ENCODE assay signal across 23 cellular contexts in the genomic region with DNA sequence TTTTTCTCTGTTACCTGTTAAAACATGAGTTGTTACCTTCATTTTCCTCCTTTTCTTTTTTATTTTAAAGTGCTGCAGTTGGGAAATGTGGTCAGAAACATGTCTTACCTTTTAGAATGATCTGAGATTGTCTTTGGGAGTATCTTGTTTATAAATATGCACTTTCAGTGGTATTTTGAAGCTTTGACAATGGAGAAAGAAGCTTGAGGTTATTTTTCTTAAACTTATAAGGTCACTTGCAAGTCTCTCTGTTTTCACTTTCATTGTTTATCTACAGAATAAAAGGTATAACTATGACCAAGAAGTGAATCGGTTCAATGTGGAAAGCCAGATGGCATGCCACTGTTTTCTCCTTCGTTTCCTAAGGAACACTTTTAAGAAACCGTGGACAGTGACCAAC.
A peak's percentile ranks its signal among the peaks of the same experiment; 100 is the strongest.
DNase-seq lines count a peak whose midpoint lies in the region; ATAC-seq and TF ChIP-seq lines count a peak whose summit lies in the region.
"Had no signal": no experiment of that assay in that cellular context is flagged by ENCODE, and none has a peak within 500 bp of the region (broad histone marks: within the 10 kb centered on the region; RNA-seq: fewer than 3 reads in every experiment).

No MANE protein-coding gene starts in this region.

- no peaks in the 10 kb centered on the region for H3K36me3 ChIP-seq in MM.1S (replicated peaks; ENCODE audit: insufficient read depth, low read length)
- H3K36me3 ChIP-seq in left lung: no peaks in the 10 kb centered on the region
- H3K36me3 ChIP-seq in aorta (ENCODE audit: control insufficient read depth in 1 of 2, insufficient read depth in 2 of 2, low read length in 1 of 2): no peaks in the 10 kb centered on the region
- H3K36me3 ChIP-seq: esophagus muscularis mucosa, gastroesophageal sphincter, sigmoid colon, thyroid gland had no signal

- H3K9ac ChIP-seq in MM.1S (ENCODE audit: low read length): no peak overlapping the region

- H3K4me2 ChIP-seq in MM.1S (ENCODE audit: low read depth, low read length): peak overlapping the region; percentile 7; the same call in 1 of the 2 replicates

- H3F3A ChIP-seq in MM.1S (ENCODE audit: insufficient read depth, low read length): no peaks in the 10 kb centered on the region

- H3K27me3 ChIP-seq in MM.1S (replicated peaks; ENCODE audit: insufficient read depth, low read length) (0 out of 2 replicates have a peak, but pooled peaks cover 5% of the 10 kb centered on the region), left lung (no peaks in the 10 kb centered on the region), aorta (ENCODE audit: control insufficient read depth in 1 of 2, insufficient read depth in 2 of 2, low read length in 1 of 2) (no peaks in the 10 kb centered on the region)
- H3K27me3 ChIP-seq: esophagus muscularis mucosa, gastroesophageal sphincter, sigmoid colon, thyroid gland had no signal

- H3K79me2 ChIP-seq in MM.1S (ENCODE audit: low read length): no peaks in the 10 kb centered on the region

- H3K4me1 ChIP-seq in MM.1S (ENCODE audit: low read length) (peaks cover 12% of the 10 kb centered on the region), left lung (peaks cover 6 to 26% of the 10 kb centered on the region in 2 donors), aorta (ENCODE audit: control insufficient read depth in 1 of 2, insufficient read depth in 2 of 2, low read length in 2 of 2) (no peaks in the 10 kb centered on the region)
- H3K4me1 ChIP-seq: gastroesophageal sphincter had no signal

- intact Hi-C loops in left lung (cut with DNase I) (no loop called here), aorta (cut with DNase I) (no loop called here)

- no peaks in the 10 kb centered on the region for H3K9me2 ChIP-seq in MM.1S (replicated peaks; ENCODE audit: insufficient read depth, low read length)

- DNase-seq in MM.1S: peak; percentile 41
- DNase-seq in SKM-1 (lab: John Stamatoyannopoulos, UW; ENCODE audit: unreplicated experiment): no peak
- no peak for DNase-seq in left lung
- DNase-seq in aorta: no peak
- DNase-seq: activated CD8-positive, alpha-beta memory T cell treated with anti-CD3 and anti-CD28 coated beads for 24 hours; activated T-cell treated with anti-CD3 and anti-CD28 coated beads, Interleukin-2, amount 50 U/mL, for 72 hours; CD8-positive, alpha-beta memory T cell; effector memory CD4-positive, alpha-beta T cell; HCEC 1CT; NCI-H2081; NCI-H524; sigmoid colon; stimulated activated naive CD4-positive, alpha-beta T cell; T-helper 9 cell had no signal

- H3K4me3 ChIP-seq in MM.1S (ENCODE audit: low read length): no peak overlapping the region
- no peak overlapping the region for H3K4me3 ChIP-seq in left lung
- no peak overlapping the region for H3K4me3 ChIP-seq in aorta (ENCODE audit: low read length in 2 of 2)
- H3K4me3 ChIP-seq: esophagus muscularis mucosa, gastroesophageal sphincter, sigmoid colon, thyroid gland had no signal

- no peak overlapping the region for H3K27ac ChIP-seq in MM.1S (ENCODE audit: low read length)
- no peak overlapping the region for H3K27ac ChIP-seq in left lung
- H3K27ac ChIP-seq in aorta (ENCODE audit: low read depth in 1 of 2, low read length in 2 of 2): no peak overlapping the region
- H3K27ac ChIP-seq: esophagus muscularis mucosa, gastroesophageal sphincter, RWPE1, sigmoid colon, thyroid gland had no signal

- no peaks in the 10 kb centered on the region for H3K9me3 ChIP-seq in MM.1S (replicated peaks; ENCODE audit: insufficient read depth, low read length)
- H3K9me3 ChIP-seq in left lung: no peaks in the 10 kb centered on the region
- no peaks in the 10 kb centered on the region for H3K9me3 ChIP-seq in aorta (ENCODE audit: control insufficient read depth, low read length)
- H3K9me3 ChIP-seq: esophagus muscularis mucosa, gastroesophageal sphincter, sigmoid colon, thyroid gland had no signal

- ATAC-seq in GM18858 (IDR thresholded peaks at IDR 0.05; ENCODE audit: unreplicated experiment) (peak; percentile 37), GM21367 (IDR thresholded peaks at IDR 0.05; ENCODE audit: unreplicated experiment) (peak; percentile 37), HG02938 (IDR thresholded peaks at IDR 0.05; ENCODE audit: unreplicated experiment) (peak; percentile 38), left lung (no peak), aorta (ENCODE audit: low FRiP score) (no peak), HG03439 (IDR thresholded peaks at IDR 0.05; ENCODE audit: unreplicated experiment) (no peak)
- ATAC-seq: activated T-cell treated with anti-CD3 and anti-CD28 coated beads, Interleukin-2, amount 50 U/mL, for 72 hours; gastroesophageal sphincter; SK-N-SH treated with all-trans-retinoic acid at 6 μM for 48 hours had no signal

- 82 to 85% methylated on average over 3 of the region's 3 CpGs for WGBS in aorta, 2 donors

- TF ChIP-seq CTCF in MM.1S (IDR thresholded peaks at IDR 0.05; ENCODE audit: low read length) (no peak), left lung (IDR thresholded peaks at IDR 0.05) (no peak)

- no peaks in the 10 kb centered on the region for H4K20me1 ChIP-seq in MM.1S (ENCODE audit: insufficient read depth, low read length)

- H2AFZ ChIP-seq in MM.1S (ENCODE audit: low read length): no peak overlapping the region

Comparison
In these comparisons a context has a peak if more than half of its experiments do, and no peak if none do; other contexts are left out.
1. ATAC-seq: peak in GM18858 (single experiment), GM21367 (single experiment) and HG02938 (single experiment); none in left lung (single experiment), aorta (single experiment) and HG03439 (single experiment).